Comparison of ENCODE assay signal across 13 cellular contexts in genomic region chr5:23235246-23235645, GRCh38.
DNase-seq lines count a peak whose midpoint lies in the region; ATAC-seq and TF ChIP-seq lines count a peak whose summit lies in the region.
"Had no signal": no experiment of that assay in that cellular context is flagged by ENCODE, and none has a peak within 500 bp of the region (broad histone marks: within the 10 kb centered on the region; RNA-seq: fewer than 3 reads in every experiment).

No MANE protein-coding gene starts in this region.

- no CpG with 5 or more reads among the region's 1 CpG for WGBS in H9 (ENCODE audit: extremely low coverage, insufficient read length, low lambda C conversion rate)

- no peak overlapping the region for H2BK15ac ChIP-seq in H9 (ENCODE audit: low read depth, low read length)

- H3K4ac ChIP-seq in H9 (ENCODE audit: low read depth, low read length), result no peak overlapping the region

- H4K5ac ChIP-seq in H9 (ENCODE audit: insufficient read length, low read depth, low read length), result no peak overlapping the region

- no peaks in the 10 kb centered on the region for H3K9me3 ChIP-seq in H9 (ENCODE audit: control insufficient read depth, low read depth, low read length)
- 0 out of 2 replicates have a peak, but pooled peaks cover 2% of the 10 kb centered on the region for H3K9me3 ChIP-seq in HUES6 (ENCODE audit: control insufficient read depth, insufficient read depth, low read depth, low read length)
- H3K9me3 ChIP-seq in RWPE2 (ENCODE audit: severe bottlenecking), result no peaks in the 10 kb centered on the region

- no peaks in the 10 kb centered on the region for H3K23me2 ChIP-seq in H9 (ENCODE audit: insufficient read length, low read depth, low read length, poor library complexity, severe bottlenecking)

- H3K23ac ChIP-seq in H9 (ENCODE audit: insufficient read length, low read depth, low read length), result no peak overlapping the region

- H4K20me1 ChIP-seq in H9 (ENCODE audit: control insufficient read depth, insufficient read depth, insufficient read length), result no peaks in the 10 kb centered on the region

- ATAC-seq in RWPE2 (ENCODE audit: low read depth) (peak; percentile 63), foreskin keratinocyte (peak; percentile 54), left lobe of liver (no peak)
- ATAC-seq: K562 had no signal

- H3K4me3 ChIP-seq in HUES6 (ENCODE audit: low read depth, low read length) (no peak overlapping the region), RWPE2 (ENCODE audit: severe bottlenecking) (no peak overlapping the region)
- H3K4me3 ChIP-seq: K562 had no signal

- H3K27ac Mint-ChIP-seq in H9 (0 out of 7 replicates have a peak overlapping the region, but pooled peaks of 2 of the 3 experiments have one; percentile 34 to 51), type B pancreatic cell (no peak overlapping the region)
- H3K27ac Mint-ChIP-seq: B cell; CD4-positive, alpha-beta T cell had no signal

- no peak overlapping the region for H4K91ac ChIP-seq in H9 (ENCODE audit: insufficient read length, low read depth, low read length)

- H3K36me3 Mint-ChIP-seq in H9 (ENCODE audit: insufficient read depth in 1 of 3, low read depth in 3 of 3), result peaks cover 0 to 5% (median 4%) of the 10 kb centered on the region in 3 experiments; a peak in 3 of 7 replicates
- no peaks in the 10 kb centered on the region for H3K36me3 Mint-ChIP-seq in type B pancreatic cell

- H3K4me3 Mint-ChIP-seq in H9 (no peak overlapping the region), type B pancreatic cell (no peak overlapping the region)
- H3K4me3 Mint-ChIP-seq: B cell; CD4-positive, alpha-beta T cell had no signal

- H3K36me3 ChIP-seq in HUES6 (ENCODE audit: control insufficient read depth, insufficient read depth, low read length), result no peaks in the 10 kb centered on the region
- no peaks in the 10 kb centered on the region for H3K36me3 ChIP-seq in RWPE2 (ENCODE audit: low read depth)

- H3K4me2 ChIP-seq in H9 (ENCODE audit: insufficient read depth, insufficient read length, low read length), result no peak overlapping the region

- no peak overlapping the region for H2AFZ ChIP-seq in H9 (ENCODE audit: low read length)

- H2BK20ac ChIP-seq in H9 (ENCODE audit: low read depth, low read length, poor library complexity, severe bottlenecking), result no peak overlapping the region

- peaks cover 43 to 62% of the 10 kb centered on the region in 2 experiments for H3K4me1 Mint-ChIP-seq in H9
- H3K4me1 Mint-ChIP-seq in type B pancreatic cell (ENCODE audit: unreplicated experiment), result no peaks in the 10 kb centered on the region
- H3K4me1 Mint-ChIP-seq: B cell had no signal

- H3K27me3 ChIP-seq in H9 (ENCODE audit: insufficient read depth, low read length), result no peaks in the 10 kb centered on the region
- H3K27me3 ChIP-seq in HUES6 (ENCODE audit: control insufficient read depth, insufficient read depth, low read length), result no peaks in the 10 kb centered on the region
- no peaks in the 10 kb centered on the region for H3K27me3 ChIP-seq in RWPE2 (ENCODE audit: insufficient read depth, poor library complexity, severe bottlenecking)
- H3K27me3 ChIP-seq in foreskin keratinocyte, result no peaks in the 10 kb centered on the region

- H2BK120ac ChIP-seq in H9 (ENCODE audit: low read depth, low read length, poor library complexity, severe bottlenecking), result no peak overlapping the region

- no peak overlapping the region for H2AK5ac ChIP-seq in H9 (ENCODE audit: insufficient read length, low read length)

- TF ChIP-seq CTCF in H9 (conservative IDR thresholded peaks at IDR 0.05) (no peak), RWPE2 (IDR thresholded peaks at IDR 0.05; ENCODE audit: poor library complexity, severe bottlenecking) (no peak), foreskin keratinocyte (conservative IDR thresholded peaks at IDR 0.05) (no peak), type B pancreatic cell (conservative IDR thresholded peaks at IDR 0.05) (no peak)

- no peak overlapping the region for H2BK5ac ChIP-seq in H9 (ENCODE audit: insufficient read length, low read length)

- H3K9me3 Mint-ChIP-seq in H9, result peaks cover 0 to 3% of the 10 kb centered on the region in 2 experiments; a peak in 1 of 5 replicates
- H3K9me3 Mint-ChIP-seq in type B pancreatic cell, result no peaks in the 10 kb centered on the region

- no peak overlapping the region for H3K14ac ChIP-seq in H9 (ENCODE audit: insufficient read depth, low read length)

- H3K56ac ChIP-seq in H9 (ENCODE audit: insufficient read length, low read depth, low read length), result no peak overlapping the region

- H3K18ac ChIP-seq in H9 (ENCODE audit: insufficient read length, low read depth, low read length), result no peak overlapping the region

- H3K9ac ChIP-seq in H9 (ENCODE audit: extremely low read depth, insufficient read length, low read length) (no peak overlapping the region), HUES6 (ENCODE audit: low read length) (no peak overlapping the region)

- no peak overlapping the region for H2BK12ac ChIP-seq in H9 (ENCODE audit: insufficient read length, low read depth, low read length)

- no peaks in the 10 kb centered on the region for H3K79me2 ChIP-seq in H9 (ENCODE audit: insufficient read depth, low read length)

- H4K8ac ChIP-seq in H9 (replicated peaks; ENCODE audit: insufficient read length, low read depth, low read length), result no peak overlapping the region

- no peaks in the 10 kb centered on the region for H3K79me1 ChIP-seq in H9 (ENCODE audit: insufficient read depth, low read depth, low read length, poor library complexity, severe bottlenecking)

- no peak overlapping the region for H3T11ph ChIP-seq in H9 (ENCODE audit: low read length)

- H3K27me3 Mint-ChIP-seq in H9 (ENCODE audit: low read depth) (no peaks in the 10 kb centered on the region), type B pancreatic cell (no peaks in the 10 kb centered on the region)
- H3K27me3 Mint-ChIP-seq: B cell; CD4-positive, alpha-beta T cell had no signal

- H3K27ac ChIP-seq in H9 (ENCODE audit: insufficient read length, low read depth, low read length) (no peak overlapping the region), HUES6 (ENCODE audit: low read depth, low read length) (peak overlapping the region; percentile 84; the same call in 1 of the 2 replicates), RWPE2 (ENCODE audit: poor library complexity, severe bottlenecking) (no peak overlapping the region), foreskin keratinocyte (no peak overlapping the region)

- peaks cover 5% of the 10 kb centered on the region; the same call in 1 of the 2 replicates for H3K4me1 ChIP-seq in H9 (ENCODE audit: insufficient read depth, low read length)
- peaks cover 37% of the 10 kb centered on the region for H3K4me1 ChIP-seq in HUES6 (ENCODE audit: control insufficient read depth, insufficient read depth, low read length)
- H3K4me1 ChIP-seq in RWPE2 (ENCODE audit: insufficient read depth, poor library complexity, severe bottlenecking), result peaks cover 4% of the 10 kb centered on the region
- peaks cover 7% of the 10 kb centered on the region for H3K4me1 ChIP-seq in foreskin keratinocyte

- DNase-seq in H9 (no peak), RWPE2 (ENCODE audit: low spot score) (no peak), foreskin keratinocyte (peak; percentile 5 to 47), left lobe of liver (ENCODE audit: low spot score) (no peak), GDM1 (lab: John Stamatoyannopoulos, UW) (no peak), hypothalamus (lab: John Stamatoyannopoulos, UW) (no peak), type B pancreatic cell (ENCODE audit: extremely low spot score, unreplicated experiment) (no peak)
- DNase-seq: C1 segment of cervical spinal cord; CD4-positive, alpha-beta T cell; DMS79 had no signal

Comparison
In these comparisons a context has a peak if more than half of its experiments do, and no peak if none do; other contexts are left out.
1. DNase-seq: peak in foreskin keratinocyte (2 of 2); none in H9 (single experiment), RWPE2 (single experiment), left lobe of liver (single experiment), GDM1 (single experiment), hypothalamus (0 of 51) and type B pancreatic cell (single experiment).